Comparison of ENCODE assay signal across 18 cellular contexts in genomic region chr1:31145581-31146117, GRCh38.
"Had no signal": no experiment of that assay in that cellular context is flagged by ENCODE, and none has a peak within 500 bp of the region (broad histone marks: within the 10 kb centered on the region; RNA-seq: fewer than 3 reads in every experiment).

No MANE protein-coding gene starts in this region.

- H3K9me3 ChIP-seq: left lung, prostate gland, right atrium auricular region, thyroid gland had no signal

- H3K4me1 ChIP-seq: foreskin keratinocyte, left lung, prostate gland, right atrium auricular region had no signal

- H3K4me1 Mint-ChIP-seq: naive thymus-derived CD8-positive, alpha-beta T cell had no signal

- DNase-seq: activated CD4-positive, alpha-beta T cell treated with anti-CD3 and anti-CD28 coated beads for 1 hour; activated CD4-positive, alpha-beta T cell treated with anti-CD3 and anti-CD28 coated beads, Interleukin-2, amount 50 U/mL, for 1 hour; activated CD8-positive, alpha-beta T cell treated with anti-CD3 and anti-CD28 coated beads, Interleukin-2, amount 10 ng/mL, durations not matched to agents 7 days and 5 days; activated T-cell treated with anti-CD3 and anti-CD28 coated beads, Interleukin-2, amount 50 U/mL, for 1 hour; amniotic stem cell; erythroblast; foreskin keratinocyte; kidney; left lung; naive thymus-derived CD8-positive, alpha-beta T cell; stimulated activated CD4-positive, alpha-beta T cell treated with anti-CD3 and anti-CD28 coated beads, Interleukin-4, amount 100 ng/mL, for 24 hours; stimulated activated naive CD8-positive, alpha-beta T cell treated with anti-CD3 and anti-CD28 coated beads, Interleukin-15, Interleukin-2, amounts not matched to agents 100 U/mL and 50 U/mL, for 24 hours; T-helper 1 cell; T-helper 9 cell; thyroid gland had no signal

- H3K27ac ChIP-seq: foreskin keratinocyte, left lung, prostate gland, right atrium auricular region, thyroid gland had no signal

- H3K27me3 ChIP-seq: foreskin keratinocyte, left lung, right atrium auricular region, thyroid gland had no signal

- H3K36me3 ChIP-seq: left lung, prostate gland, right atrium auricular region, thyroid gland had no signal

- H3K4me3 ChIP-seq: left lung, prostate gland, right atrium auricular region, thyroid gland had no signal

- H3K4me3 Mint-ChIP-seq: activated CD8-positive, alpha-beta T cell treated with anti-CD3 and anti-CD28 coated beads, Interleukin-2, amount 10 ng/mL, durations not matched to agents 7 days and 5 days had no signal

- H3K9me3 Mint-ChIP-seq: activated naive CD4-positive, alpha-beta T cell treated with anti-CD3 and anti-CD28 coated beads, Interleukin-2, amount 50 U/mL, for 72 hours; naive thymus-derived CD8-positive, alpha-beta T cell had no signal

- H3K27ac Mint-ChIP-seq: activated CD8-positive, alpha-beta T cell treated with anti-CD3 and anti-CD28 coated beads, Interleukin-2, amount 10 ng/mL, durations not matched to agents 7 days and 5 days; activated naive CD4-positive, alpha-beta T cell treated with anti-CD3 and anti-CD28 coated beads, Interleukin-2, amount 50 U/mL, for 72 hours; naive thymus-derived CD8-positive, alpha-beta T cell had no signal

- H3K36me3 Mint-ChIP-seq: activated naive CD4-positive, alpha-beta T cell treated with anti-CD3 and anti-CD28 coated beads, Interleukin-2, amount 50 U/mL, for 72 hours had no signal
